17 cellular contexts compared by ENCODE assay signal in the genomic region with DNA sequence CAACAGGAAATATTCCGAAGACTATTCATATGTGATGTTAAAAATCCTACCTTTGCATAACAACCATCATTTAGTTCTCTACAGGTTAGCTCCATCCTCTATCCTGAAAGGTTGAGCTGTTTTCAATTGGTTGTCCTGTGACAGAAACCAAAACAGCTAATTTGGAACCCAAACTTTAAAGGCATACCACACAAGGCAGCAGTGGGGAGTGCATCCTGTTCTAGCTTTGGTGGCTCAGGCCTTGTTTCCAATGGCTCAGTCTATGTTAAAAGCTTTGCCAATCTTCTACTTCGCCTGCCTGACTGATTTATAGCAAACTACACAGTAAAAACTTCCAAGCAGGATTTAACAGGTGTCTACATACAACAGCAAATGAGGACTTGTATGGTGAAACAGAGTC. TPM values are rescaled to one million over a fixed set of nuclear protein-coding genes. Genes with fewer than 3 reads are reported as not detected.
DNase-seq lines count a peak whose midpoint lies in the region; ATAC-seq and TF ChIP-seq lines count a peak whose summit lies in the region.
"Had no signal": no experiment of that assay in that cellular context is flagged by ENCODE, and none has a peak within 500 bp of the region (broad histone marks: within the 10 kb centered on the region; RNA-seq: fewer than 3 reads in every experiment).

No MANE protein-coding gene starts in this region.

- POLR2A ChIA-PET in activated CD4-positive, alpha-beta T cell treated with anti-CD3 and anti-CD28 coated beads, Interleukin-2, amount 10 ng/mL, durations not matched to agents 7 days and 5 days (lab: Charles Lee) = interaction anchor here (0.7 kb wide), 1 partner anchor 46 kb away, joined by 3 read pairs; no protein-coding TSS in a partner anchor
- POLR2A ChIA-PET in naive thymus-derived CD8-positive, alpha-beta T cell (lab: Charles Lee) = interaction anchor here (0.8 to 5.2 kb wide), 6 partner anchors 9 to 69 kb away, joined by 3 to 33 read pairs (median 4); no protein-coding TSS in a partner anchor

- no peak overlapping the region for H3K27ac Mint-ChIP-seq in activated CD4-positive, alpha-beta T cell treated with anti-CD3 and anti-CD28 coated beads, Interleukin-2, amount 10 ng/mL, durations not matched to agents 7 days and 5 days
- H3K27ac Mint-ChIP-seq in T-helper 17 cell = no peak overlapping the region
- H3K27ac Mint-ChIP-seq in naive thymus-derived CD8-positive, alpha-beta T cell = peak overlapping the region in 5 of 10 donors; percentile 35 to 96 (median 85)
- H3K27ac Mint-ChIP-seq: type B pancreatic cell had no signal

- peaks cover 4% of the 10 kb centered on the region for H3K9me3 ChIP-seq in T-helper 17 cell (ENCODE audit: control insufficient read depth, low read length, poor library complexity, severe bottlenecking)
- H3K9me3 ChIP-seq: adrenal gland, right atrium auricular region had no signal

- peaks cover 31% of the 10 kb centered on the region for H3K9me3 Mint-ChIP-seq in activated CD4-positive, alpha-beta T cell treated with anti-CD3 and anti-CD28 coated beads, Interleukin-2, amount 10 ng/mL, durations not matched to agents 7 days and 5 days
- peaks cover 0 to 27% (median 10%) of the 10 kb centered on the region in 9 donors for H3K9me3 Mint-ChIP-seq in naive thymus-derived CD8-positive, alpha-beta T cell
- H3K9me3 Mint-ChIP-seq: type B pancreatic cell had no signal

- CTCF ChIA-PET in activated CD4-positive, alpha-beta T cell treated with anti-CD3 and anti-CD28 coated beads, Interleukin-2, amount 10 ng/mL, durations not matched to agents 7 days and 5 days (lab: Charles Lee) = interaction anchor here (1.0 to 2.1 kb wide), 2 partner anchors 9 to 46 kb away, joined by 7 to 16 read pairs; no protein-coding TSS in a partner anchor

- peak; percentile 33 for DNase-seq in activated CD4-positive, alpha-beta T cell treated with anti-CD3 and anti-CD28 coated beads, Interleukin-2, amount 10 ng/mL, durations not matched to agents 7 days and 5 days
- DNase-seq in activated CD4-positive, alpha-beta T cell treated with anti-CD3 and anti-CD28 coated beads, Interleukin-2, amount 50 U/mL, for 4 hours = no peak
- DNase-seq in T-helper 17 cell = no peak
- DNase-seq in naive thymus-derived CD8-positive, alpha-beta T cell = no peak
- DNase-seq in central memory CD4-positive, alpha-beta T cell = no peak
- no peak for DNase-seq in cortex of kidney (lab: John Stamatoyannopoulos, UW)
- DNase-seq: adrenal gland; glutamatergic neuron; NCI-H2171 treated with DMSO at 0.1 percent for 48 hours; NCI-H774; PC-9; stimulated activated naive CD4-positive, alpha-beta T cell treated with Interleukin-2 at 50 U/mL for 16 hours; T-helper 9 cell had no signal

- H3K4me3 Mint-ChIP-seq in activated CD4-positive, alpha-beta T cell treated with anti-CD3 and anti-CD28 coated beads, Interleukin-2, amount 10 ng/mL, durations not matched to agents 7 days and 5 days = no peak overlapping the region
- H3K4me3 Mint-ChIP-seq in T-helper 17 cell = peak overlapping the region; percentile 78
- peak overlapping the region in 6 of 10 donors; percentile 78 to 89 (median 84) for H3K4me3 Mint-ChIP-seq in naive thymus-derived CD8-positive, alpha-beta T cell
- H3K4me3 Mint-ChIP-seq: type B pancreatic cell had no signal

- no peak for ATAC-seq in T-helper 17 cell
- peak; percentile 23 to 37 for ATAC-seq in naive thymus-derived CD8-positive, alpha-beta T cell
- no peak for ATAC-seq in HG03342 (IDR thresholded peaks at IDR 0.05; ENCODE audit: unreplicated experiment)

- H3K4me1 Mint-ChIP-seq in activated CD4-positive, alpha-beta T cell treated with anti-CD3 and anti-CD28 coated beads, Interleukin-2, amount 10 ng/mL, durations not matched to agents 7 days and 5 days = peaks cover 56% of the 10 kb centered on the region
- peaks cover 51% of the 10 kb centered on the region for H3K4me1 Mint-ChIP-seq in T-helper 17 cell
- peaks cover 12 to 74% (median 32%) of the 10 kb centered on the region in 4 donors for H3K4me1 Mint-ChIP-seq in naive thymus-derived CD8-positive, alpha-beta T cell

- peak; percentile 49 for TF ChIP-seq POLR2A in GM15510 (IDR thresholded peaks at IDR 0.05; ENCODE audit: borderline replicate concordance, extremely low read depth, insufficient read length)

- no peaks in the 10 kb centered on the region for H3K27me3 Mint-ChIP-seq in activated CD4-positive, alpha-beta T cell treated with anti-CD3 and anti-CD28 coated beads, Interleukin-2, amount 10 ng/mL, durations not matched to agents 7 days and 5 days
- no peaks in the 10 kb centered on the region for H3K27me3 Mint-ChIP-seq in T-helper 17 cell
- no peaks in the 10 kb centered on the region for H3K27me3 Mint-ChIP-seq in naive thymus-derived CD8-positive, alpha-beta T cell
- H3K27me3 Mint-ChIP-seq: type B pancreatic cell had no signal

- H3K36me3 Mint-ChIP-seq in activated CD4-positive, alpha-beta T cell treated with anti-CD3 and anti-CD28 coated beads, Interleukin-2, amount 10 ng/mL, durations not matched to agents 7 days and 5 days (ENCODE audit: low read depth) = peaks cover 33% of the 10 kb centered on the region
- peaks cover 15% of the 10 kb centered on the region for H3K36me3 Mint-ChIP-seq in T-helper 17 cell (ENCODE audit: low read depth)
- peaks cover 28 to 52% (median 48%) of the 10 kb centered on the region in 3 donors for H3K36me3 Mint-ChIP-seq in naive thymus-derived CD8-positive, alpha-beta T cell
- H3K36me3 Mint-ChIP-seq: type B pancreatic cell had no signal

RNA-seq across cellular contexts. Expression of a gene that starts 3.2 kb away (rescaled TPM):
- total RNA-seq in activated CD4-positive, alpha-beta T cell treated with anti-CD3 and anti-CD28 coated beads, Interleukin-2, amount 10 ng/mL, durations not matched to agents 7 days and 5 days = 100 to 1,000 TPM; 113 to 126 TPM
- total RNA-seq in T-helper 17 cell = 100 to 1,000 TPM; 106 to 128 TPM
- 10 to 100 TPM; 24.6 to 26.1 TPM for total RNA-seq in naive thymus-derived CD8-positive, alpha-beta T cell
- 10 to 100 TPM; 13.0 to 26.4 (median 15.6) TPM for polyA plus RNA-seq in naive thymus-derived CD8-positive, alpha-beta T cell

Comparison
In these comparisons a context has a peak if more than half of its experiments do, and no peak if none do; other contexts are left out.
1. ATAC-seq: peak in naive thymus-derived CD8-positive, alpha-beta T cell (2 of 2); none in T-helper 17 cell (single experiment) and HG03342 (single experiment).